9 cellular contexts compared by ENCODE assay signal in genomic region chr14:55136868-55137785, GRCh38. TPM values are rescaled to one million over a fixed set of nuclear protein-coding genes. Genes with fewer than 3 reads are reported as not detected.
A peak's percentile ranks its signal among the peaks of the same experiment; 100 is the strongest.
DNase-seq lines count a peak whose midpoint lies in the region; ATAC-seq and TF ChIP-seq lines count a peak whose summit lies in the region.
"Had no signal": no experiment of that assay in that cellular context is flagged by ENCODE, and none has a peak within 500 bp of the region (broad histone marks: within the 10 kb centered on the region; RNA-seq: fewer than 3 reads in every experiment).

No MANE protein-coding gene starts in this region.

- no peak overlapping the region for H3K56ac ChIP-seq in mesendoderm (ENCODE audit: low read length)

- H4K8ac ChIP-seq in mesendoderm (ENCODE audit: low read depth, low read length) = no peak overlapping the region

- H3K4ac ChIP-seq in mesendoderm (ENCODE audit: low read depth, low read length) = no peak overlapping the region

- H3K36me3 ChIP-seq in mesendoderm (ENCODE audit: control insufficient read depth, insufficient read depth, low read length) = no peaks in the 10 kb centered on the region
- peaks cover 3% of the 10 kb centered on the region; the same call in 1 of the 2 replicates for H3K36me3 ChIP-seq in BE2C

- no peak overlapping the region for H3K9ac ChIP-seq in mesendoderm (ENCODE audit: low read length)

- H2BK15ac ChIP-seq in mesendoderm (replicated peaks; ENCODE audit: low read depth) = no peak overlapping the region

- peak overlapping the region; percentile 20 for H3K23ac ChIP-seq in mesendoderm (ENCODE audit: low read length)

- no peaks in the 10 kb centered on the region for H3K79me1 ChIP-seq in mesendoderm (ENCODE audit: low read length)

- no peak overlapping the region for H2AK5ac ChIP-seq in mesendoderm (ENCODE audit: low read length)

- H4K5ac ChIP-seq in mesendoderm (ENCODE audit: low read length) = no peak overlapping the region

- no peaks in the 10 kb centered on the region for H3K27me3 ChIP-seq in mesendoderm (ENCODE audit: insufficient read depth, low read length, poor library complexity)
- H3K27me3 ChIP-seq in BE2C = no peaks in the 10 kb centered on the region

- H2BK120ac ChIP-seq in mesendoderm (ENCODE audit: low read depth, low read length) = no peak overlapping the region

- no CpG with 5 or more reads among the region's 12 CpGs for WGBS in mesendoderm (ENCODE audit: extremely low coverage, insufficient coverage, low lambda C conversion rate)

- H3K9me3 ChIP-seq in BE2C = no peaks in the 10 kb centered on the region

- no peak for DNase-seq in mesendoderm
- DNase-seq in NCI-H2081 (lab: John Stamatoyannopoulos, UW) = no peak
- no peak for DNase-seq in stimulated activated CD4-positive, alpha-beta T cell treated with anti-CD3 and anti-CD28 coated beads, Interleukin-12 subunit alpha, Interleukin-12 subunit beta, amount 100 ng/mL, for 4 hours
- DNase-seq in BE2C = no peak
- DNase-seq: stimulated activated naive CD4-positive, alpha-beta T cell had no signal

- H3K4me2 ChIP-seq in mesendoderm (ENCODE audit: low read length) = no peak overlapping the region

- no peak overlapping the region for H3K18ac ChIP-seq in mesendoderm (ENCODE audit: low read length)

- H3K4me3 ChIP-seq in mesendoderm (ENCODE audit: low read length) (no peak overlapping the region), BE2C (ENCODE audit: low read depth, low read length) (no peak overlapping the region)

- H2BK5ac ChIP-seq in mesendoderm (ENCODE audit: low read length) = no peak overlapping the region

- no peaks in the 10 kb centered on the region for H3K79me2 ChIP-seq in mesendoderm (ENCODE audit: control insufficient read depth, insufficient read depth, low read length)

- ATAC-seq in SK-N-SH treated with all-trans-retinoic acid at 6 μM for 48 hours = peak; percentile 39
- ATAC-seq in esophagus mucosa = peak; percentile 42
- ATAC-seq in GM21423 (IDR thresholded peaks at IDR 0.05; ENCODE audit: unreplicated experiment) = no peak

- no peak overlapping the region for H3K27ac ChIP-seq in mesendoderm (ENCODE audit: low read depth, low read length)
- H3K27ac ChIP-seq in temporal lobe (ENCODE audit: low read depth, low read length) = peak overlapping the region; percentile 52

- no peak for TF ChIP-seq CTCF in BE2C (IDR thresholded peaks at IDR 0.05; ENCODE audit: low read depth, low read length)

- H3K4me1 ChIP-seq in mesendoderm (ENCODE audit: control insufficient read depth, low read depth, low read length) (no peaks in the 10 kb centered on the region), BE2C (no peaks in the 10 kb centered on the region)

TF ChIP-seq in SK-N-SH treated with all-trans-retinoic acid at 6 μM for 48 hours, 23 proteins besides CTCF, POLR2A, EP300 and RAD21:
- TF ChIP-seq CREB5 (CRISPR knock-in tag; IDR thresholded peaks at IDR 0.05; ENCODE audit: low read depth) (no peak), ZNF8 (CRISPR knock-in tag; IDR thresholded peaks at IDR 0.05) (no peak), ISL1 (CRISPR knock-in tag; IDR thresholded peaks at IDR 0.05) (no peak), ZNF565 (CRISPR knock-in tag; conservative IDR thresholded peaks at IDR 0.05; ENCODE audit: low read depth) (no peak), SNAI2 (CRISPR knock-in tag; IDR thresholded peaks at IDR 0.05) (no peak), GLIS3 (CRISPR knock-in tag; IDR thresholded peaks at IDR 0.05) (no peak), PPARA (CRISPR knock-in tag; IDR thresholded peaks at IDR 0.05; ENCODE audit: borderline replicate concordance) (no peak), CSRNP3 (CRISPR knock-in tag; IDR thresholded peaks at IDR 0.05) (no peak), TCF4 (CRISPR knock-in tag; IDR thresholded peaks at IDR 0.05; ENCODE audit: borderline replicate concordance) (no peak), ARNTL (CRISPR knock-in tag; IDR thresholded peaks at IDR 0.05; ENCODE audit: borderline replicate concordance, low read depth) (no peak), ZNF70 (CRISPR knock-in tag; IDR thresholded peaks at IDR 0.05) (no peak), ZFP3 (CRISPR knock-in tag; IDR thresholded peaks at IDR 0.05) (no peak), PATZ1 (CRISPR knock-in tag; IDR thresholded peaks at IDR 0.05; ENCODE audit: borderline replicate concordance) (no peak), POU6F1 (CRISPR knock-in tag; IDR thresholded peaks at IDR 0.05; ENCODE audit: borderline replicate concordance, low read depth) (no peak), CSDC2 (CRISPR knock-in tag; IDR thresholded peaks at IDR 0.05) (no peak), OSR1 (CRISPR knock-in tag; IDR thresholded peaks at IDR 0.05) (no peak)

RNA-seq across cellular contexts. Expression of gene LGALS3, which starts 8.1 kb away (rescaled TPM):
- total RNA-seq in esophagus mucosa (211 TPM), temporal lobe (11.3 TPM)
- polyA plus RNA-seq in mesendoderm (2013, experiment 1 of 2) = 9.2 TPM
- polyA plus RNA-seq in mesendoderm (2013, experiment 2 of 2) = 9.7 TPM
- 22.8 TPM for polyA plus RNA-seq in BE2C (2012; ENCODE audit: insufficient read depth, insufficient read length, low read depth)

RNA-seq across cellular contexts. Expression of gene DLGAP5, which starts 54.3 kb away (rescaled TPM):
- total RNA-seq in esophagus mucosa (17.9 TPM), temporal lobe (3.9 TPM)
- polyA plus RNA-seq in mesendoderm (2013, experiment 1 of 2) = 91.1 TPM
- 89.4 TPM for polyA plus RNA-seq in mesendoderm (2013, experiment 2 of 2)
- 1.3 TPM for polyA plus RNA-seq in BE2C (2012; ENCODE audit: insufficient read depth, insufficient read length, low read depth)

Comparison
In these comparisons a context has a peak if more than half of its experiments do, and no peak if none do; other contexts are left out.
1. RNA of gene LGALS3, which starts 8.1 kb away (total RNA-seq): 211 TPM in esophagus mucosa (single experiment); 11.3 TPM in temporal lobe (single experiment); every median in the first group is over 10 times any median in the second.